8 cellular contexts compared by ENCODE assay signal in genomic region chr3:184354121-184354728, GRCh38. TPM values are rescaled to one million over a fixed set of nuclear protein-coding genes. Genes with fewer than 3 reads are reported as not detected.
DNase-seq lines count a peak whose midpoint lies in the region; ATAC-seq and TF ChIP-seq lines count a peak whose summit lies in the region.

No MANE protein-coding gene starts in this region.

- H3K4me3 ChIP-seq in Caco-2 (ENCODE audit: low read depth, low read length), result no peak overlapping the region
- no peak overlapping the region for H3K4me3 ChIP-seq in mucosa of descending colon

- H3K36me3 ChIP-seq in Caco-2 (ENCODE audit: control insufficient read depth, insufficient read depth, low read length) (peaks cover 1% of the 10 kb centered on the region; the same call in 1 of the 2 replicates), mucosa of descending colon (ENCODE audit: low read depth) (no peaks in the 10 kb centered on the region)

- H3K9me3 ChIP-seq in Caco-2 (no peaks in the 10 kb centered on the region), mucosa of descending colon (no peaks in the 10 kb centered on the region)

- CTCF ChIA-PET in Caco-2 (lab: Charles Lee), result interaction anchor here (0.6 to 1.0 kb wide), 3 partner anchors 8 to 132 kb away, joined by 3 to 4 read pairs (median 3); no protein-coding TSS in a partner anchor

- BruUV-seq in Caco-2 (replicated peaks; lab: Mats Ljungman, UMichigan), result no TSS peak

- H3K27ac ChIP-seq in substantia nigra (ENCODE audit: low read depth, low read length, poor library complexity, severe bottlenecking), result peak overlapping the region; percentile 35

- H3K4me3 Mint-ChIP-seq in Caco-2 (ENCODE audit: unreplicated experiment), result no peak overlapping the region

- H3K4me1 ChIP-seq in Caco-2, result no peaks in the 10 kb centered on the region
- peaks cover 22% of the 10 kb centered on the region for H3K4me1 ChIP-seq in mucosa of descending colon (ENCODE audit: low read depth)

- H3K4me1 Mint-ChIP-seq in Caco-2 (ENCODE audit: low read depth, unreplicated experiment), result no peaks in the 10 kb centered on the region

- H3K36me3 Mint-ChIP-seq in Caco-2 (ENCODE audit: insufficient read depth, unreplicated experiment), result peaks cover 22% of the 10 kb centered on the region

- H3K27ac Mint-ChIP-seq in Caco-2 (ENCODE audit: unreplicated experiment), result no peak overlapping the region

- TF ChIP-seq CTCF in Caco-2 (IDR thresholded peaks at IDR 0.05; ENCODE audit: insufficient read depth in 1 of 2, low read depth in 1 of 2, low read length in 1 of 2, severe bottlenecking in 1 of 2, unreplicated experiment in 1 of 2), result peak; percentile 70 to 73
- TF ChIP-seq CTCF in mucosa of descending colon (IDR thresholded peaks at IDR 0.05), result peak; percentile 55

- H3K27me3 ChIP-seq in Caco-2 (replicated peaks; ENCODE audit: control insufficient read depth, insufficient read depth, low read length), result no peaks in the 10 kb centered on the region

- ATAC-seq in HG03432 (IDR thresholded peaks at IDR 0.05; ENCODE audit: unreplicated experiment), result peak; percentile 63
- peak; percentile 36 for ATAC-seq in mucosa of descending colon

- no peaks in the 10 kb centered on the region for H3K27me3 Mint-ChIP-seq in Caco-2 (ENCODE audit: insufficient read depth, unreplicated experiment)

- H3K9me3 Mint-ChIP-seq in Caco-2 (ENCODE audit: unreplicated experiment), result no peaks in the 10 kb centered on the region

- intact Hi-C loops in Caco-2 (cut with micrococcal nuclease; ENCODE audit: unreplicated experiment), result no loop called here
- intact Hi-C loops in mucosa of descending colon (cut with DNase I, micrococcal nuclease), result no loop called here

- POLR2A ChIA-PET in Caco-2 (lab: Charles Lee), result no interaction called here

- DNase-seq in Caco-2 (peak; percentile 42 to 56), dermis blood vessel endothelial cell (peak; percentile 69), mucosa of descending colon (peak; percentile 63 to 82 (median 78)), substantia nigra (lab: John Stamatoyannopoulos, UW) (peak in 27 of 49 donors; percentile 11 to 65 (median 34)), GM19238 (ENCODE audit: insufficient read length, low spot score) (no peak), A172 (ENCODE audit: low spot score) (no peak)
- peak; percentile 64 for DNase-seq in activated CD4-positive, CD25-positive, alpha-beta regulatory T cell treated with anti-CD3 and anti-CD28 coated beads, Interleukin-2, amount 50 U/mL, for 72 hours

RNA-seq across cellular contexts. Expression of gene CLCN2, which starts 7.2 kb away (rescaled TPM):
- 23.0 and 28.6 TPM in 2 replicates for total RNA-seq in Caco-2 (2022)
- total RNA-seq in dermis blood vessel endothelial cell, result 3.2 and 5.4 TPM in 2 replicates
- 100 to 1,000 TPM in 1 of 3 donors, 10 to 100 TPM in 2; 31.1 to 105 (median 72.0) TPM for total RNA-seq in mucosa of descending colon
- 3.0 and 8.8 TPM in 2 replicates for total RNA-seq in A172 (2014; rRNA removed; shearing (Covaris generic))

RNA-seq across cellular contexts. Expression of gene POLR2H, which starts 7.3 kb away (rescaled TPM):
- total RNA-seq in Caco-2 (2022), result 96.4 and 101 TPM in 2 replicates
- total RNA-seq in dermis blood vessel endothelial cell, result 91.2 and 135 TPM in 2 replicates
- 100 to 1,000 TPM in 1 of 3 donors, 10 to 100 TPM in 2; 87.8 to 126 (median 90.1) TPM for total RNA-seq in mucosa of descending colon
- total RNA-seq in A172 (2014; rRNA removed; shearing (Covaris generic)), result 182 and 190 TPM in 2 replicates

RNA-seq across cellular contexts. Expression of gene FAM131A, which starts 16.8 kb away (rescaled TPM):
- total RNA-seq in Caco-2 (2022) (6.1 and 6.7 TPM in 2 replicates), dermis blood vessel endothelial cell (32.9 and 50.5 TPM in 2 replicates), mucosa of descending colon (10 to 100 TPM; 14.1 to 29.8 (median 16.4) TPM)
- 0.62 and 0.65 TPM in 2 replicates for total RNA-seq in A172 (2014; rRNA removed; shearing (Covaris generic))

RNA-seq across cellular contexts. Expression of gene THPO, which starts 23.8 kb away (rescaled TPM):
- total RNA-seq in Caco-2 (2022) (1.4 and 1.6 TPM in 2 replicates), dermis blood vessel endothelial cell (not detected in 2 replicates), mucosa of descending colon (under 1 TPM in 2 of 3 donors, not detected in 1; 0.14 to 0.63 TPM)
- total RNA-seq in A172 (2014; rRNA removed; shearing (Covaris generic)), result 0.14 and 0.43 TPM in 2 replicates

RNA-seq across cellular contexts. Expression of gene CHRD, which starts 25.6 kb away (rescaled TPM):
- 5.5 and 6.4 TPM in 2 replicates for total RNA-seq in Caco-2 (2022)
- total RNA-seq in dermis blood vessel endothelial cell, result 0.23 and 0.34 TPM in 2 replicates
- 1 to 10 TPM; 1.1 to 8.7 (median 2.8) TPM for total RNA-seq in mucosa of descending colon
- total RNA-seq in A172 (2014; rRNA removed; shearing (Covaris generic)), result 0.33 and 5.6 TPM in 2 replicates

Comparison
In these comparisons a context has a peak if more than half of its experiments do, and no peak if none do; other contexts are left out.
1. DNase-seq: peak in Caco-2 (2 of 2), activated CD4-positive, CD25-positive, alpha-beta regulatory T cell treated with anti-CD3 and anti-CD28 coated beads, Interleukin-2, amount 50 U/mL, for 72 hours (single experiment), dermis blood vessel endothelial cell (single experiment), mucosa of descending colon (3 of 3) and substantia nigra (27 of 49); none in GM19238 (single experiment) and A172 (single experiment).